14 cellular contexts compared by ENCODE assay signal in genomic region chr1:229192031-229192430, GRCh38.
DNase-seq lines count a peak whose midpoint lies in the region; ATAC-seq, FAIRE-seq and TF ChIP-seq lines count a peak whose summit lies in the region.
"Had no signal": no experiment of that assay in that cellular context is flagged by ENCODE, and none has a peak within 500 bp of the region (broad histone marks: within the 10 kb centered on the region; RNA-seq: fewer than 3 reads in every experiment).

No MANE protein-coding gene starts in this region.

- no peaks in the 10 kb centered on the region for H3K36me3 Mint-ChIP-seq in activated CD8-positive, alpha-beta memory T cell treated with anti-CD3 and anti-CD28 coated beads, Interleukin-2, amount 10 ng/mL, durations not matched to agents 7 days and 5 days

- ATAC-seq in activated CD8-positive, alpha-beta memory T cell treated with anti-CD3 and anti-CD28 coated beads, Interleukin-2, amount 10 ng/mL, durations not matched to agents 7 days and 5 days: peak; percentile 33
- peak; percentile 79 for ATAC-seq in esophagus mucosa
- ATAC-seq in stimulated activated naive CD8-positive, alpha-beta T cell treated with anti-CD3 and anti-CD28 coated beads, Interleukin-15, Interleukin-2, amounts not matched to agents 100 U/mL and 50 U/mL, for 24 hours: peak; percentile 68
- ATAC-seq in GM18498 (IDR thresholded peaks at IDR 0.05; ENCODE audit: unreplicated experiment): no peak
- ATAC-seq: HepG2 had no signal

- CTCF ChIA-PET in activated CD8-positive, alpha-beta memory T cell treated with anti-CD3 and anti-CD28 coated beads, Interleukin-2, amount 10 ng/mL, durations not matched to agents 7 days and 5 days (lab: Charles Lee): no interaction called here

- no peak for TF ChIP-seq CTCF in D721Med (IDR thresholded peaks at IDR 0.05; ENCODE audit: insufficient read depth, missing control alignments)

- FAIRE-seq in D721Med (lab: Jason Lieb, UNC): no peak
- FAIRE-seq: HepG2 had no signal

- H3K9me3 Mint-ChIP-seq in activated CD8-positive, alpha-beta memory T cell treated with anti-CD3 and anti-CD28 coated beads, Interleukin-2, amount 10 ng/mL, durations not matched to agents 7 days and 5 days (ENCODE audit: low read depth): no peaks in the 10 kb centered on the region
- H3K9me3 Mint-ChIP-seq: dendritic cell treated with granulocyte-macrophage colony-stimulating factor and Interleukin-4, amounts not matched to agents 40 ng/mL and 50 ng/mL, for 4 days had no signal

- H3K4me1 Mint-ChIP-seq in activated CD8-positive, alpha-beta memory T cell treated with anti-CD3 and anti-CD28 coated beads, Interleukin-2, amount 10 ng/mL, durations not matched to agents 7 days and 5 days: peaks cover 15% of the 10 kb centered on the region

- H3K4me3 Mint-ChIP-seq in activated CD8-positive, alpha-beta memory T cell treated with anti-CD3 and anti-CD28 coated beads, Interleukin-2, amount 10 ng/mL, durations not matched to agents 7 days and 5 days: no peak overlapping the region
- H3K4me3 Mint-ChIP-seq: dendritic cell treated with granulocyte-macrophage colony-stimulating factor and Interleukin-4, amounts not matched to agents 40 ng/mL and 50 ng/mL, for 4 days had no signal

- peaks cover 48% of the 10 kb centered on the region for H3K27me3 Mint-ChIP-seq in activated CD8-positive, alpha-beta memory T cell treated with anti-CD3 and anti-CD28 coated beads, Interleukin-2, amount 10 ng/mL, durations not matched to agents 7 days and 5 days
- H3K27me3 Mint-ChIP-seq: dendritic cell treated with granulocyte-macrophage colony-stimulating factor and Interleukin-4, amounts not matched to agents 40 ng/mL and 50 ng/mL, for 4 days had no signal

- DNase-seq in activated CD8-positive, alpha-beta memory T cell treated with anti-CD3 and anti-CD28 coated beads, Interleukin-2, amount 10 ng/mL, durations not matched to agents 7 days and 5 days: no peak
- DNase-seq in activated CD8-positive, alpha-beta memory T cell treated with anti-CD3 and anti-CD28 coated beads for 24 hours: no peak
- peak; percentile 80 for DNase-seq in NOMO-1 treated with DMSO at 0.1 percent for 48 hours (lab: John Stamatoyannopoulos, UW; ENCODE audit: unreplicated experiment)
- no peak for DNase-seq in stimulated activated naive CD8-positive, alpha-beta T cell treated with anti-CD3 and anti-CD28 coated beads, Interleukin-15, Interleukin-2, amounts not matched to agents 100 U/mL and 50 U/mL, for 24 hours
- DNase-seq in NCI-H2029 treated with DMSO at 0.1 percent for 48 hours (lab: John Stamatoyannopoulos, UW): no peak
- no peak for DNase-seq in D721Med (ENCODE audit: insufficient read length, low spot score)
- DNase-seq: activated naive CD4-positive, alpha-beta T cell; NCI-H1930; RPMI8226; WERI-Rb-1 had no signal

- no peak overlapping the region for H3K27ac Mint-ChIP-seq in activated CD8-positive, alpha-beta memory T cell treated with anti-CD3 and anti-CD28 coated beads, Interleukin-2, amount 10 ng/mL, durations not matched to agents 7 days and 5 days
- H3K27ac Mint-ChIP-seq: dendritic cell treated with granulocyte-macrophage colony-stimulating factor and Interleukin-4, amounts not matched to agents 40 ng/mL and 50 ng/mL, for 4 days had no signal
